Comparison of ENCODE assay signal across 23 cellular contexts in the genomic region with DNA sequence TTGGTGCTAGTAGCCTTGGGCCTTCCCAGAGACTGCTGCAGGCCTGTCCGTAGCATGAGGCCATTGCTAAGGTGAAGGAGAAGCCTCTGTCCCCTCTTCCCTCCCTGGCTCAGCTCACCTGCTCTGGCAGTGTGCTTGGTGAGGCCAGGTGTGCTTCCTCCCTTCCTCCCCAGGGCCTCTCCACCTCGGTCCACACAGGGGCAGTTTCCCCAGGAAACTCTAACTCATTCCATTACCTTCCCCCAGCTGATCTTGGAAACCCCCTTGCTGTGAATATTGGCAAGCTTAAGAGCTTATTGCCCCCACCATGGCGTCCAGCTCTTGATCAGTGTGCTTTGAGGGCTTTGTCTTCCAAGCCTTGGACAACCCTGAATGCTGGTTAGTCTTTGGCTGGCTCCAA. TPM values are rescaled to one million over a fixed set of nuclear protein-coding genes. Genes with fewer than 3 reads are reported as not detected.
DNase-seq lines count a peak whose midpoint lies in the region; ATAC-seq and TF ChIP-seq lines count a peak whose summit lies in the region.
"Had no signal": no experiment of that assay in that cellular context is flagged by ENCODE, and none has a peak within 500 bp of the region (broad histone marks: within the 10 kb centered on the region; RNA-seq: fewer than 3 reads in every experiment).

No MANE protein-coding gene starts in this region.

- peaks cover 7% of the 10 kb centered on the region for H3K4me1 Mint-ChIP-seq in stimulated activated naive CD8-positive, alpha-beta T cell treated with anti-CD3 and anti-CD28 coated beads, Interleukin-15, amount 100 ng/mL, for 72 hours
- H3K4me1 Mint-ChIP-seq: CD8-positive, alpha-beta memory T cell had no signal

- no peak overlapping the region for H3K9ac ChIP-seq in OCI-LY3 (ENCODE audit: low read length)

- H3K36me3 ChIP-seq in OCI-LY3 (replicated peaks; ENCODE audit: low read depth, low read length) = no peaks in the 10 kb centered on the region
- H3K36me3 ChIP-seq: MG63 had no signal

- no peaks in the 10 kb centered on the region for H3K79me2 ChIP-seq in OCI-LY3 (ENCODE audit: low read length)

- H4K20me1 ChIP-seq in OCI-LY3 (ENCODE audit: insufficient read depth, low read length) = no peaks in the 10 kb centered on the region

- peak; percentile 26 for ATAC-seq in stimulated activated naive CD8-positive, alpha-beta T cell treated with anti-CD3 and anti-CD28 coated beads, Interleukin-15, amount 100 ng/mL, for 72 hours
- no peak for ATAC-seq in stimulated activated naive CD8-positive, alpha-beta T cell treated with anti-CD3 and anti-CD28 coated beads, Interleukin-15, Interleukin-2, amounts not matched to agents 100 U/mL and 50 U/mL, for 24 hours
- ATAC-seq in GM19467 (IDR thresholded peaks at IDR 0.05; ENCODE audit: unreplicated experiment) = no peak

- H3K9me3 Mint-ChIP-seq in stimulated activated naive CD8-positive, alpha-beta T cell treated with anti-CD3 and anti-CD28 coated beads, Interleukin-15, amount 100 ng/mL, for 72 hours = no peaks in the 10 kb centered on the region
- H3K9me3 Mint-ChIP-seq: T-helper 1 cell treated with Interleukin-12 subunit alpha and Interleukin-12 subunit beta and Interleukin-4 antibody, amounts not matched to agents 30 μg/mL and 1 μg/mL, for 36 hours had no signal

- DNase-seq in stimulated activated naive CD8-positive, alpha-beta T cell treated with anti-CD3 and anti-CD28 coated beads, Interleukin-15, amount 100 ng/mL, for 72 hours = no peak
- DNase-seq in stimulated activated naive CD8-positive, alpha-beta T cell treated with anti-CD3 and anti-CD28 coated beads, Interleukin-15, Interleukin-2, amounts not matched to agents 100 U/mL and 50 U/mL, for 24 hours = no peak
- DNase-seq in mesenteric fat pad (ENCODE audit: low spot score) (peak; percentile 51), GDM1 (lab: John Stamatoyannopoulos, UW) (no peak), posterior vena cava (ENCODE audit: low spot score) (no peak), activated T-cell treated with anti-CD3 and anti-CD28 coated beads for 4 hours (no peak)
- DNase-seq: ACHN; Calu3; CD8-positive, alpha-beta memory T cell; DMS153; MG63; NCI-H1417; NCI-H1694 treated with DMSO at 0.1 percent for 48 hours; NCI-H2081 treated with DMSO at 0.1 percent for 48 hours; NCI-H2171 treated with DMSO at 0.1 percent for 48 hours; NCI-H524 treated with DMSO at 0.1 percent for 48 hours; NCI-H82; SHP77 had no signal

- H3K4me3 Mint-ChIP-seq in stimulated activated naive CD8-positive, alpha-beta T cell treated with anti-CD3 and anti-CD28 coated beads, Interleukin-15, amount 100 ng/mL, for 72 hours = no peak overlapping the region
- H3K4me3 Mint-ChIP-seq: CD8-positive, alpha-beta memory T cell; T-helper 1 cell treated with Interleukin-12 subunit alpha and Interleukin-12 subunit beta and Interleukin-4 antibody, amounts not matched to agents 30 μg/mL and 1 μg/mL, for 36 hours had no signal

- H3K4me3 ChIP-seq in OCI-LY3 (ENCODE audit: low read length) = no peak overlapping the region
- H3K4me3 ChIP-seq: MG63 had no signal

- intact Hi-C loops in posterior vena cava (cut with DNase I) = no loop called here

- H3K27me3 Mint-ChIP-seq in stimulated activated naive CD8-positive, alpha-beta T cell treated with anti-CD3 and anti-CD28 coated beads, Interleukin-15, amount 100 ng/mL, for 72 hours = no peaks in the 10 kb centered on the region

- H3K9me3 ChIP-seq in OCI-LY3 (ENCODE audit: insufficient read depth, low read length) = no peaks in the 10 kb centered on the region
- H3K9me3 ChIP-seq: MG63 had no signal

- no peaks in the 10 kb centered on the region for H3K27me3 ChIP-seq in OCI-LY3 (ENCODE audit: low read depth, low read length)
- H3K27me3 ChIP-seq: MG63 had no signal

- H2AFZ ChIP-seq in OCI-LY3 (ENCODE audit: low read depth, low read length) = 0 out of 2 replicates have a peak overlapping the region, but pooled peaks have one; percentile 18

- peak overlapping the region; percentile 8 to 57 for H3K27ac Mint-ChIP-seq in stimulated activated naive CD8-positive, alpha-beta T cell treated with anti-CD3 and anti-CD28 coated beads, Interleukin-15, amount 100 ng/mL, for 72 hours
- H3K27ac Mint-ChIP-seq: T-helper 1 cell treated with Interleukin-12 subunit alpha and Interleukin-12 subunit beta and Interleukin-4 antibody, amounts not matched to agents 30 μg/mL and 1 μg/mL, for 36 hours had no signal

- no peak for TF ChIP-seq CTCF in OCI-LY3 (IDR thresholded peaks at IDR 0.05; ENCODE audit: low read depth, low read length)

- H3K4me1 ChIP-seq in OCI-LY3 (ENCODE audit: low read length) = peaks cover 6% of the 10 kb centered on the region

- no peak overlapping the region for H3K27ac ChIP-seq in OCI-LY3 (ENCODE audit: low read length)
- H3K27ac ChIP-seq: 22Rv1, C4-2B had no signal

- H3K4me2 ChIP-seq in OCI-LY3 (ENCODE audit: low read length) = no peak overlapping the region

RNA-seq across cellular contexts. Expression of a gene that starts 52.7 kb away (rescaled TPM):
- total RNA-seq in mesenteric fat pad (13.4 TPM), posterior vena cava (10 to 100 TPM; 14.8 to 17.6 TPM)
